Comparison of ENCODE assay signal across 12 cellular contexts in genomic region chr7:99122762-99123161, GRCh38.
"Had no signal": no experiment of that assay in that cellular context is flagged by ENCODE, and none has a peak within 500 bp of the region (broad histone marks: within the 10 kb centered on the region; RNA-seq: fewer than 3 reads in every experiment).

No MANE protein-coding gene starts in this region.

- H3K27me3 ChIP-seq: testis had no signal

- DNase-seq: activated CD4-positive, alpha-beta T cell treated with anti-CD3 and anti-CD28 coated beads, Interleukin-2, amount 10 ng/mL, durations not matched to agents 24 days and 14 days; activated naive CD4-positive, alpha-beta T cell; effector CD8-positive, alpha-beta T cell; hippocampal formation; natural killer cell; nucleus accumbens; stimulated activated CD4-positive, alpha-beta T cell treated with anti-CD3 and anti-CD28 coated beads, Interleukin-12 subunit alpha, Interleukin-12 subunit beta, amount 100 ng/mL, for 4 hours; stimulated activated naive CD4-positive, alpha-beta T cell treated with Interleukin-2 at 50 U/mL for 16 hours; T-helper 17 cell; testis had no signal

- H3K9me3 ChIP-seq: testis had no signal

- ATAC-seq: natural killer cell, T-helper 17 cell, WTC11 had no signal

- H3K4me3 ChIP-seq: coronary artery, testis had no signal
